ENCODE assay signal across 22 cellular contexts in the genomic region with DNA sequence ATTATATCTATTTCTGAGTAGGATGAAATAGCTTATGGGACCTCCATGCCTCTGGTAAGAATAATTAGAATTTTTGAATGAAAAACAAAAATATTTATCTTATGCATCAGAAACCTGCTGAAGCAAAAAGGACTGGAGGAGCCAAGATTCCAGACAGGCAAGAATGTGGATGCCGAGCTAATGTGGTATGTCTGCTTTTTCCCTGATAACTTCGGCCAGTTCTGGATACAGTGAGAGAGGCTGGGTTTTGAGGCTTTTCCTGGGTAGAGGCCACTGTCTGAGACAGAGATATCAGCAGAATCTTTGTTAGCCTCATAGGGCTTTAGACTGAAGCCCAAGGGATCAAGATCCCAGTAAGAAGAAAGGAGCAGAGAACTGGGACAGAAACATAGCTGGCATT. TPM values are rescaled to one million over a fixed set of nuclear protein-coding genes. Genes with fewer than 3 reads are reported as not detected.
A peak's percentile ranks its signal among the peaks of the same experiment; 100 is the strongest.
DNase-seq lines count a peak whose midpoint lies in the region; ATAC-seq and FAIRE-seq lines count a peak whose summit lies in the region.
"Had no signal": no experiment of that assay in that cellular context is flagged by ENCODE, and none has a peak within 500 bp of the region (broad histone marks: within the 10 kb centered on the region; RNA-seq: fewer than 3 reads in every experiment).

No MANE protein-coding gene starts in this region.

- H3K36me3 ChIP-seq in trophoblast cell (ENCODE audit: control insufficient read depth in 1 of 2, insufficient read depth in 2 of 2, low read length in 2 of 2), result no peaks in the 10 kb centered on the region
- H3K36me3 ChIP-seq: HAP-1 had no signal

- no peak for ATAC-seq in GM21737 (IDR thresholded peaks at IDR 0.05; ENCODE audit: unreplicated experiment)
- ATAC-seq: GM12878 had no signal

- H3K4ac ChIP-seq in trophoblast cell (ENCODE audit: low read depth, low read length), result no peak overlapping the region

- no peak overlapping the region for H3K4me3 ChIP-seq in trophoblast cell (ENCODE audit: low read depth, low read length)
- H3K4me3 ChIP-seq: GM12878, HAP-1 had no signal

- H3K9me3 ChIP-seq in trophoblast cell (ENCODE audit: insufficient read depth, low read depth, low read length), result no peaks in the 10 kb centered on the region
- H3K9me3 ChIP-seq: HAP-1 had no signal

- peaks cover 0 to 2% of the 10 kb centered on the region in 2 experiments for H3K4me1 ChIP-seq in trophoblast cell (ENCODE audit: control insufficient read depth in 1 of 2, insufficient read depth in 2 of 2, low read length in 2 of 2)
- H3K4me1 ChIP-seq: HAP-1 had no signal

- no peak overlapping the region for H3K18ac ChIP-seq in trophoblast cell (ENCODE audit: low read length)

- H4K12ac ChIP-seq in trophoblast cell (ENCODE audit: low read depth, low read length), result no peak overlapping the region

- no CpG with 5 or more reads among the region's 2 CpGs for WGBS in trophoblast cell (ENCODE audit: extremely low coverage, insufficient coverage, insufficient read length)

- no peak overlapping the region for H3K4me2 ChIP-seq in trophoblast cell (ENCODE audit: low read length)

- H4K8ac ChIP-seq in trophoblast cell (ENCODE audit: low read depth, low read length), result peak overlapping the region; percentile 5

- H3K79me2 ChIP-seq in trophoblast cell (ENCODE audit: control insufficient read depth, insufficient read depth, low read length, poor library complexity), result no peaks in the 10 kb centered on the region

- no peak overlapping the region for H2BK120ac ChIP-seq in trophoblast cell (ENCODE audit: insufficient read depth, low read length, poor library complexity)

- DNase-seq in NCI-H446 treated with DMSO at 0.1 percent for 48 hours (lab: John Stamatoyannopoulos, UW) (peak; percentile 46), islet precursor cell (peak; percentile 88), trophoblast cell (peak; percentile 87 to 94), urothelium cell line (ENCODE audit: low spot score) (peak; percentile 11), NCI-H187 treated with DMSO at 0.1 percent for 48 hours (lab: John Stamatoyannopoulos, UW) (no peak)
- DNase-seq in stimulated activated CD4-positive, alpha-beta T cell treated with anti-CD3 and anti-CD28 coated beads, Interleukin-2, amount 100 ng/mL, for 48 hours, result no peak
- no peak for DNase-seq in stimulated activated CD4-positive, alpha-beta T cell treated with anti-CD3 and anti-CD28 coated beads, Interleukin-4, amount 100 ng/mL, for 4 hours
- DNase-seq: C1 segment of cervical spinal cord; Calu3; CD4-positive, alpha-beta memory T cell; COR-L47; DMS153; DND-41; GDM1; GOT3; HFFc6 had no signal

- H2BK5ac ChIP-seq in trophoblast cell (ENCODE audit: low read depth, low read length, poor library complexity), result no peak overlapping the region

- no peak overlapping the region for H2AK5ac ChIP-seq in trophoblast cell (ENCODE audit: low read length)

- H4K91ac ChIP-seq in trophoblast cell (ENCODE audit: low read depth, low read length), result no peak overlapping the region

- H3K23ac ChIP-seq in trophoblast cell (ENCODE audit: low read length), result no peak overlapping the region

- no peak overlapping the region for H3K9ac ChIP-seq in trophoblast cell (ENCODE audit: low read length)

- no peak overlapping the region for H3K14ac ChIP-seq in trophoblast cell (ENCODE audit: low read length)

- H2AFZ ChIP-seq in trophoblast cell (ENCODE audit: insufficient read depth, low read length, poor library complexity), result no peak overlapping the region

- H3K79me1 ChIP-seq in trophoblast cell (ENCODE audit: low read length), result no peaks in the 10 kb centered on the region

- H3K27ac ChIP-seq in trophoblast cell (ENCODE audit: low read depth, low read length), result peak overlapping the region; percentile 34

- FAIRE-seq in urothelium cell line (lab: Jason Lieb, UNC), result no peak
- FAIRE-seq: GM12878, GM19239, H54 had no signal

- H3K27me3 ChIP-seq in trophoblast cell (ENCODE audit: insufficient read depth, low read length), result no peaks in the 10 kb centered on the region

- H2BK12ac ChIP-seq in trophoblast cell (ENCODE audit: low read length), result no peak overlapping the region

RNA-seq across cellular contexts. Expression of gene CTNND2, which starts 5.2 kb away (rescaled TPM):
- polyA plus RNA-seq in trophoblast cell (2013), result 6.3 and 6.6 TPM in 2 replicates
- polyA plus RNA-seq: BJ had no signal

Comparison
In these comparisons a context has a peak if more than half of its experiments do, and no peak if none do; other contexts are left out.
1. DNase-seq: peak in NCI-H446 treated with DMSO at 0.1 percent for 48 hours (single experiment), islet precursor cell (single experiment), trophoblast cell (2 of 2) and urothelium cell line (single experiment); none in stimulated activated CD4-positive, alpha-beta T cell treated with anti-CD3 and anti-CD28 coated beads, Interleukin-2, amount 100 ng/mL, for 48 hours (0 of 2), NCI-H187 treated with DMSO at 0.1 percent for 48 hours (single experiment) and stimulated activated CD4-positive, alpha-beta T cell treated with anti-CD3 and anti-CD28 coated beads, Interleukin-4, amount 100 ng/mL, for 4 hours (0 of 2).